ENCODE assay signal across 23 cellular contexts in the genomic region with DNA sequence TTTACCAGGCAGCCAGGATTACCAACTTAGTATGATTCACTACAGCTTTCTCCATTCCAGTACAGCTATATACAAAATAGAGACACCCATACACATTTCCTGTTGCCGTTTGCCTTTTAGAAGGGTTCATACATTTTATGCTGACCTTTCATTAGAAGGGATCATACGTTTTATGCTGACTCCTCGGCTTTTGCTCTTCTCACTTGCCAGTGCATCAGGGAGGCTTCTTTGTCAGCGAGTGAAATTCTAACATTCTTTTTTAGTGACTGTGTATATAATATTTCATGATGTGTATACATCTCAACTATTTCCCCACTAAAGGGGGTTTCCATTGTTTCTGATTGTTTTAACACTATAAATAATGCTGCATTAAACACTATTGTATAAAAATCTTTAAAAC.
DNase-seq lines count a peak whose midpoint lies in the region; ATAC-seq, FAIRE-seq and TF ChIP-seq lines count a peak whose summit lies in the region.
"Had no signal": no experiment of that assay in that cellular context is flagged by ENCODE, and none has a peak within 500 bp of the region (broad histone marks: within the 10 kb centered on the region; RNA-seq: fewer than 3 reads in every experiment).

No MANE protein-coding gene starts in this region.

- no peaks in the 10 kb centered on the region for H3K36me3 Mint-ChIP-seq in osteocyte (ENCODE audit: unreplicated experiment)
- H3K36me3 Mint-ChIP-seq: immature natural killer cell had no signal

- H3K36me3 ChIP-seq in MM.1S (replicated peaks; ENCODE audit: insufficient read depth, low read length) (no peaks in the 10 kb centered on the region), bronchial epithelial cell (ENCODE audit: control insufficient read depth, insufficient read depth, low read length) (no peaks in the 10 kb centered on the region)
- H3K36me3 ChIP-seq: BE2C, esophagus muscularis mucosa, heart left ventricle, tibial nerve had no signal

- no peak overlapping the region for H3K9ac ChIP-seq in MM.1S (ENCODE audit: low read length)

- H3K4me1 Mint-ChIP-seq in osteocyte (ENCODE audit: unreplicated experiment) = peaks cover 9% of the 10 kb centered on the region
- H3K4me1 Mint-ChIP-seq: activated naive CD8-positive, alpha-beta T cell treated with anti-CD3 and anti-CD28 coated beads, Interleukin-2, amount 50 U/mL, for 24 hours; IgD-negative memory B cell; immature natural killer cell had no signal

- no peak for FAIRE-seq in bronchial epithelial cell (lab: Jason Lieb, UNC)

- no peaks in the 10 kb centered on the region for H3K9me3 ChIP-seq in MM.1S (replicated peaks; ENCODE audit: insufficient read depth, low read length)
- H3K9me3 ChIP-seq: BE2C, esophagus muscularis mucosa, heart left ventricle, tibial nerve had no signal

- H3K27me3 Mint-ChIP-seq in osteocyte (ENCODE audit: unreplicated experiment) = no peaks in the 10 kb centered on the region
- H3K27me3 Mint-ChIP-seq: activated naive CD8-positive, alpha-beta T cell treated with anti-CD3 and anti-CD28 coated beads, Interleukin-2, amount 50 U/mL, for 24 hours; IgD-negative memory B cell; stimulated activated naive CD8-positive, alpha-beta T cell treated with anti-CD3 and anti-CD28 coated beads, Interleukin-15, Interleukin-2, amounts not matched to agents 100 ng/mL and 50 ng/mL, for 24 hours had no signal

- no peak overlapping the region for H2AFZ ChIP-seq in MM.1S (ENCODE audit: low read length)

- no peaks in the 10 kb centered on the region for H3K9me3 Mint-ChIP-seq in osteocyte (ENCODE audit: unreplicated experiment)
- H3K9me3 Mint-ChIP-seq: H9 had no signal

- no peaks in the 10 kb centered on the region for H3K9me2 ChIP-seq in MM.1S (replicated peaks; ENCODE audit: insufficient read depth, low read length)

- no peak overlapping the region for H3K4me2 ChIP-seq in MM.1S (ENCODE audit: low read depth, low read length)

- ATAC-seq in left colon = no peak
- ATAC-seq: activated naive CD8-positive, alpha-beta T cell treated with anti-CD3 and anti-CD28 coated beads, Interleukin-2, amount 50 U/mL, for 24 hours; heart left ventricle; sciatic nerve had no signal

- H3K4me1 ChIP-seq in MM.1S (ENCODE audit: low read length) = no peaks in the 10 kb centered on the region
- H3K4me1 ChIP-seq: BE2C, esophagus muscularis mucosa, heart left ventricle, tibial nerve had no signal

- H4K20me1 ChIP-seq in MM.1S (ENCODE audit: insufficient read depth, low read length) = no peaks in the 10 kb centered on the region

- DNase-seq in EL (peak; percentile 10), MM.1S (peak; percentile 14), bronchial epithelial cell (ENCODE audit: low read depth) (peak; percentile 17), osteocyte (ENCODE audit: extremely low spot score, unreplicated experiment) (no peak), NCI-H748 treated with DMSO at 0.1 percent for 48 hours (lab: John Stamatoyannopoulos, UW) (no peak), HK-2 (ENCODE audit: unreplicated experiment) (no peak), left colon (no peak)
- DNase-seq: activated CD4-positive, alpha-beta T cell treated with anti-CD3 and anti-CD28 coated beads for 4 hours; activated naive CD8-positive, alpha-beta T cell treated with anti-CD3 and anti-CD28 coated beads, Interleukin-2, amount 50 U/mL, for 24 hours; BE2C; Calu3; H9; heart left ventricle; immature natural killer cell; NCI-H1694; NCI-H2227 treated with DMSO at 0.1 percent for 48 hours had no signal

- peak overlapping the region; percentile 45 for H3K27ac Mint-ChIP-seq in osteocyte (ENCODE audit: unreplicated experiment)
- H3K27ac Mint-ChIP-seq: activated naive CD8-positive, alpha-beta T cell treated with anti-CD3 and anti-CD28 coated beads, Interleukin-2, amount 50 U/mL, for 24 hours; activated T-helper 2 cell treated with anti-CD3 and anti-CD28 coated beads, Interferon-gamma antibody, Interleukin-2, Interleukin-4, amounts not matched to agents 10 μg/mL and 5 μg/mL and 100 μg/mL, durations not matched to agents 14 hours and 24 hours and 36 hours; H9; IgD-negative memory B cell; immature natural killer cell; stimulated activated naive CD8-positive, alpha-beta T cell treated with anti-CD3 and anti-CD28 coated beads, Interleukin-15, Interleukin-2, amounts not matched to agents 100 ng/mL and 50 ng/mL, for 24 hours had no signal

- intact Hi-C loops in left colon (cut with DNase I, micrococcal nuclease) = no loop called here

- TF ChIP-seq CTCF in MM.1S (IDR thresholded peaks at IDR 0.05; ENCODE audit: low read length) = no peak
- no peak for TF ChIP-seq CTCF in bronchial epithelial cell (IDR thresholded peaks at IDR 0.05; ENCODE audit: insufficient read depth, low read length, severe bottlenecking)
- TF ChIP-seq CTCF in osteocyte (IDR thresholded peaks at IDR 0.05) = no peak

- no peaks in the 10 kb centered on the region for H3F3A ChIP-seq in MM.1S (ENCODE audit: insufficient read depth, low read length)

- H3K27ac ChIP-seq in MM.1S (ENCODE audit: low read length) = no peak overlapping the region
- H3K27ac ChIP-seq: esophagus muscularis mucosa, heart left ventricle, tibial nerve had no signal

- H3K27me3 ChIP-seq in MM.1S (replicated peaks; ENCODE audit: insufficient read depth, low read length) = no peaks in the 10 kb centered on the region
- H3K27me3 ChIP-seq in bronchial epithelial cell (ENCODE audit: control insufficient read depth, insufficient read depth, low read length) = no peaks in the 10 kb centered on the region
- H3K27me3 ChIP-seq: BE2C, esophagus muscularis mucosa, tibial nerve had no signal

- no peak overlapping the region for H3K4me3 Mint-ChIP-seq in osteocyte (ENCODE audit: unreplicated experiment)
- H3K4me3 Mint-ChIP-seq: activated naive CD8-positive, alpha-beta T cell treated with anti-CD3 and anti-CD28 coated beads, Interleukin-2, amount 50 U/mL, for 24 hours; H9; IgD-negative memory B cell; immature natural killer cell; stimulated activated naive CD8-positive, alpha-beta T cell treated with anti-CD3 and anti-CD28 coated beads, Interleukin-15, Interleukin-2, amounts not matched to agents 100 ng/mL and 50 ng/mL, for 24 hours had no signal

- no peaks in the 10 kb centered on the region for H3K79me2 ChIP-seq in MM.1S (ENCODE audit: low read length)

- H3K4me3 ChIP-seq in MM.1S (ENCODE audit: low read length) = no peak overlapping the region
- H3K4me3 ChIP-seq in bronchial epithelial cell (ENCODE audit: low read depth, low read length) = no peak overlapping the region
- H3K4me3 ChIP-seq: esophagus muscularis mucosa, heart left ventricle, lung, tibial nerve had no signal

Comparison
In these comparisons a context has a peak if more than half of its experiments do, and no peak if none do; other contexts are left out.
1. DNase-seq: peak in EL (single experiment), MM.1S (single experiment) and bronchial epithelial cell (single experiment); none in osteocyte (single experiment), NCI-H748 treated with DMSO at 0.1 percent for 48 hours (single experiment), HK-2 (single experiment) and left colon (0 of 2).